In genomic region chr3:50239649-50240048, GRCh38 we compare ENCODE assay signal across 13 cellular contexts. TPM values are rescaled to one million over a fixed set of nuclear protein-coding genes. Genes with fewer than 3 reads are reported as not detected.
DNase-seq lines count a peak whose midpoint lies in the region; ATAC-seq, FAIRE-seq and TF ChIP-seq lines count a peak whose summit lies in the region.
"Had no signal": no experiment of that assay in that cellular context is flagged by ENCODE, and none has a peak within 500 bp of the region (broad histone marks: within the 10 kb centered on the region; RNA-seq: fewer than 3 reads in every experiment).

No MANE protein-coding gene starts in this region.

- H3K9me3 Mint-ChIP-seq in astrocyte (ENCODE audit: unreplicated experiment), result no peaks in the 10 kb centered on the region
- no peaks in the 10 kb centered on the region for H3K9me3 Mint-ChIP-seq in naive B cell

- peak overlapping the region; percentile 38 for H3K4me2 ChIP-seq in astrocyte (ENCODE audit: low read length)

- H3K9ac ChIP-seq in astrocyte (ENCODE audit: low read length) (peak overlapping the region; percentile 95), kidney (ENCODE audit: low read length in 2 of 2) (no peak overlapping the region)

- H3K27me3 ChIP-seq in heart left ventricle (no peaks in the 10 kb centered on the region), astrocyte (ENCODE audit: insufficient read depth, low read length) (no peaks in the 10 kb centered on the region), upper lobe of right lung (no peaks in the 10 kb centered on the region)

- no peak overlapping the region for H2AFZ ChIP-seq in astrocyte (ENCODE audit: low read depth, low read length)

- H3K9me3 ChIP-seq in heart left ventricle (no peaks in the 10 kb centered on the region), astrocyte (ENCODE audit: insufficient read depth, low read depth, low read length) (no peaks in the 10 kb centered on the region), upper lobe of right lung (no peaks in the 10 kb centered on the region), kidney (ENCODE audit: control insufficient read depth in 1 of 2, low read length in 2 of 2) (no peaks in the 10 kb centered on the region)

- peak overlapping the region; percentile 10 to 99 (median 94) for H3K27ac ChIP-seq in heart left ventricle
- H3K27ac ChIP-seq in astrocyte (ENCODE audit: low read depth, low read length), result no peak overlapping the region
- H3K27ac ChIP-seq in upper lobe of right lung, result peak overlapping the region; percentile 85
- peak overlapping the region in 1 of 2 donors; percentile 30 for H3K27ac ChIP-seq in kidney (ENCODE audit: low read depth in 2 of 2, low read length in 2 of 2)
- H3K27ac ChIP-seq: C4-2B had no signal

- 54 to 79% (median 62%) methylated on average over 3 to 4 of the region's 4 CpGs; no CpG with 5 or more reads in 1 of the 4 donors for WGBS in heart left ventricle, 4 donors

- ATAC-seq in heart left ventricle (no peak), Right ventricle myocardium inferior (no peak), naive B cell (ENCODE audit: low read depth in 2 of 2) (no peak), upper lobe of right lung (no peak)

- H3K36me3 Mint-ChIP-seq in astrocyte (ENCODE audit: low read depth, unreplicated experiment) (peaks cover 8% of the 10 kb centered on the region), naive B cell (peaks cover 0 to 11% of the 10 kb centered on the region in 2 donors)

- H3K4me1 ChIP-seq in heart left ventricle (peaks cover 18 to 90% (median 75%) of the 10 kb centered on the region in 12 donors), astrocyte (ENCODE audit: insufficient read depth, low read length) (peaks cover 52% of the 10 kb centered on the region), upper lobe of right lung (peaks cover 73% of the 10 kb centered on the region), kidney (ENCODE audit: control insufficient read depth in 1 of 2, insufficient read depth in 1 of 2, low read depth in 1 of 2, low read length in 2 of 2) (peaks cover 33 to 70% of the 10 kb centered on the region in 2 donors)

- intact Hi-C loops in heart left ventricle (cut with DNase I) (loop anchor here in 3 of 10 donors (5.0 kb wide), 1 partner anchor 83 kb away; the partner anchor contains the start of gene HYAL2 (in 3 of the 3)), Right ventricle myocardium inferior (cut with DNase I) (no loop called here), upper lobe of right lung (cut with DNase I) (no loop called here), kidney (cut with DNase I) (no loop called here)

- H3K4me3 ChIP-seq in heart left ventricle, result peak overlapping the region in 7 of 12 donors; percentile 82 to 100 (median 94)
- no peak overlapping the region for H3K4me3 ChIP-seq in astrocyte (ENCODE audit: insufficient read depth, low read depth, low read length)
- H3K4me3 ChIP-seq in upper lobe of right lung, result no peak overlapping the region
- H3K4me3 ChIP-seq in kidney (ENCODE audit: low read length in 2 of 2), result no peak overlapping the region

- H3K27me3 Mint-ChIP-seq in astrocyte (ENCODE audit: low read depth, unreplicated experiment) (no peaks in the 10 kb centered on the region), naive B cell (no peaks in the 10 kb centered on the region)

- H3K79me2 ChIP-seq in astrocyte (ENCODE audit: insufficient read depth, low read length), result peaks cover 87% of the 10 kb centered on the region

- H3K36me3 ChIP-seq in heart left ventricle (peaks cover 0 to 35% (median 4%) of the 10 kb centered on the region in 9 donors), astrocyte (ENCODE audit: insufficient read depth, low read length) (peaks cover 3% of the 10 kb centered on the region), upper lobe of right lung (peaks cover 22% of the 10 kb centered on the region), kidney (ENCODE audit: control insufficient read depth in 1 of 2, insufficient read depth in 2 of 2, low read length in 2 of 2) (peaks cover 0 to 2% of the 10 kb centered on the region in 2 donors)

- FAIRE-seq in astrocyte (lab: Jason Lieb, UNC) (no peak), kidney (lab: Jason Lieb, UNC) (no peak)

- DNase-seq in heart left ventricle (no peak), Right ventricle myocardium inferior (ENCODE audit: missing footprints) (no peak), astrocyte (ENCODE audit: low read depth) (no peak), naive B cell (no peak), upper lobe of right lung (no peak), NCI-H2171 (lab: John Stamatoyannopoulos, UW) (no peak), kidney (no peak), DMS53 treated with DMSO at 0.1 percent for 48 hours (lab: John Stamatoyannopoulos, UW; ENCODE audit: unreplicated experiment) (no peak)
- DNase-seq: activated CD8-positive, alpha-beta memory T cell treated with anti-CD3 and anti-CD28 coated beads for 24 hours; erythroblast; Kasumi-1 had no signal

- H3K27ac Mint-ChIP-seq in astrocyte (ENCODE audit: unreplicated experiment) (peak overlapping the region; percentile 83), naive B cell (peak overlapping the region in 4 of 6 donors; percentile 82 to 97 (median 91))

- peaks cover 78% of the 10 kb centered on the region for H4K20me1 ChIP-seq in astrocyte (ENCODE audit: insufficient read depth, low read length)

- H3K4me1 Mint-ChIP-seq in astrocyte (ENCODE audit: low read depth, unreplicated experiment) (peaks cover 36% of the 10 kb centered on the region), naive B cell (peaks cover 63 to 89% (median 84%) of the 10 kb centered on the region in 3 donors)

- H3K4me3 Mint-ChIP-seq in astrocyte (ENCODE audit: unreplicated experiment) (peak overlapping the region; percentile 100), naive B cell (peak overlapping the region; percentile 59 to 100 (median 91))

- TF ChIP-seq CTCF in heart left ventricle (IDR thresholded peaks at IDR 0.05), result no peak
- no peak for TF ChIP-seq CTCF in astrocyte (IDR thresholded peaks at IDR 0.05; ENCODE audit: insufficient read depth, low read depth, low read length)
- no peak for TF ChIP-seq CTCF in upper lobe of right lung (IDR thresholded peaks at IDR 0.05)
- no peak for TF ChIP-seq CTCF in kidney (IDR thresholded peaks at IDR 0.05; ENCODE audit: borderline replicate concordance, extremely low read depth, insufficient read depth)

- no peak for TF ChIP-seq POLR2A in heart left ventricle (IDR thresholded peaks at IDR 0.05)

RNA-seq across cellular contexts. Expression of gene GNAI2, which starts 3.6 kb away (rescaled TPM):
- total RNA-seq in heart left ventricle (100 to 1,000 TPM; 106 to 365 (median 140) TPM), Right ventricle myocardium inferior (153 TPM), astrocyte (380 and 381 TPM in 2 replicates), upper lobe of right lung (321 TPM), kidney (245 TPM)
- polyA plus RNA-seq in heart left ventricle (100 to 1,000 TPM in 1 of 2 donors, 10 to 100 TPM in 1; 93.2 to 180 TPM), naive B cell (ENCODE audit: low read depth in 6 of 6) (100 to 1,000 TPM; 472 to 669 (median 550) TPM), kidney (ENCODE audit: insufficient read depth, low read depth, low replicate concordance) (141 TPM)

RNA-seq across cellular contexts. Expression of gene SEMA3B, which starts 29.3 kb away (rescaled TPM):
- total RNA-seq in heart left ventricle, result 10 to 100 TPM; 12.9 to 60.1 (median 17.8) TPM
- polyA plus RNA-seq in heart left ventricle, result 10 to 100 TPM; 21.1 to 37.5 TPM
- 19.8 TPM for total RNA-seq in Right ventricle myocardium inferior
- 4.9 and 5.9 TPM in 2 replicates for total RNA-seq in astrocyte
- under 1 TPM in 1 of 6 donors, not detected in 5; 0.13 TPM for polyA plus RNA-seq in naive B cell (ENCODE audit: low read depth in 6 of 6)
- total RNA-seq in upper lobe of right lung, result 120 TPM
- total RNA-seq in kidney, result 96.1 TPM
- polyA plus RNA-seq in kidney (ENCODE audit: insufficient read depth, low read depth, low replicate concordance), result 99.9 TPM

RNA-seq across cellular contexts. Expression of gene SLC38A3, which starts 34.6 kb away (rescaled TPM):
- total RNA-seq in heart left ventricle, result 10 to 100 TPM in 3 of 9 donors, 1 to 10 TPM in 6; 3.6 to 14.8 (median 8.4) TPM
- 1 to 10 TPM; 1.0 to 8.8 TPM for polyA plus RNA-seq in heart left ventricle
- 10.3 TPM for total RNA-seq in Right ventricle myocardium inferior
- total RNA-seq in astrocyte, result 0.68 and 1.9 TPM in 2 replicates
- not detected for polyA plus RNA-seq in naive B cell (ENCODE audit: low read depth in 6 of 6)
- total RNA-seq in upper lobe of right lung, result not detected
- 1.6 TPM for total RNA-seq in kidney
- polyA plus RNA-seq in kidney (ENCODE audit: insufficient read depth, low read depth, low replicate concordance), result 4.2 TPM

RNA-seq across cellular contexts. Expression of gene LSMEM2, which starts 39.2 kb away (rescaled TPM):
- total RNA-seq in heart left ventricle, result 10 to 100 TPM in 8 of 9 donors, 1 to 10 TPM in 1; 8.8 to 68.3 (median 31.5) TPM
- polyA plus RNA-seq in heart left ventricle, result 10 to 100 TPM in 1 of 2 donors, 1 to 10 TPM in 1; 1.3 to 29.7 TPM
- total RNA-seq in Right ventricle myocardium inferior, result 29.8 TPM
- total RNA-seq in astrocyte, result 0.30 TPM in 1 of 2 replicates, not detected in the other
- under 1 TPM in 1 of 6 donors, not detected in 5; 0.19 TPM for polyA plus RNA-seq in naive B cell (ENCODE audit: low read depth in 6 of 6)
- total RNA-seq in upper lobe of right lung, result not detected
- total RNA-seq in kidney, result 0.22 TPM
- polyA plus RNA-seq in kidney (ENCODE audit: insufficient read depth, low read depth, low replicate concordance), result 0.62 TPM
- total RNA-seq: mesenteric fat pad had no signal

RNA-seq across cellular contexts. Expression of gene GNAT1, which starts 48.2 kb away (rescaled TPM):
- total RNA-seq in heart left ventricle (under 1 TPM in 1 of 9 donors, not detected in 8; 0.40 TPM), Right ventricle myocardium inferior (not detected), astrocyte (not detected in 2 replicates), upper lobe of right lung (not detected), kidney (not detected)
- polyA plus RNA-seq in heart left ventricle (not detected), naive B cell (ENCODE audit: low read depth in 6 of 6) (not detected), kidney (ENCODE audit: insufficient read depth, low read depth, low replicate concordance) (not detected)
- total RNA-seq: mesenteric fat pad had no signal

Comparison
In these comparisons a context has a peak if more than half of its experiments do, and no peak if none do; other contexts are left out.
1. H3K4me3 ChIP-seq: peak in heart left ventricle (7 of 12); none in astrocyte (single experiment), upper lobe of right lung (single experiment) and kidney (0 of 2).